15 cellular contexts compared by ENCODE assay signal in genomic region chr11:89293966-89294679, GRCh38.
DNase-seq lines count a peak whose midpoint lies in the region; ATAC-seq and TF ChIP-seq lines count a peak whose summit lies in the region.
"Had no signal": no experiment of that assay in that cellular context is flagged by ENCODE, and none has a peak within 500 bp of the region (broad histone marks: within the 10 kb centered on the region; RNA-seq: fewer than 3 reads in every experiment).

No MANE protein-coding gene starts in this region.

- no peaks in the 10 kb centered on the region for H3K4me1 ChIP-seq in right atrium auricular region
- H3K4me1 ChIP-seq in mesodermal cell (ENCODE audit: control insufficient read depth, insufficient read depth, low read length, poor library complexity, severe bottlenecking): no peaks in the 10 kb centered on the region
- no peaks in the 10 kb centered on the region for H3K4me1 ChIP-seq in aorta (ENCODE audit: control insufficient read depth in 1 of 2, insufficient read depth in 2 of 2, low read length in 2 of 2)

- no peaks in the 10 kb centered on the region for H3K9me3 ChIP-seq in right atrium auricular region
- H3K9me3 ChIP-seq in mesodermal cell (ENCODE audit: control insufficient read depth, low read length): no peaks in the 10 kb centered on the region
- no peaks in the 10 kb centered on the region for H3K9me3 ChIP-seq in aorta (ENCODE audit: control insufficient read depth, low read length)

- 20 to 28% methylated on average over 12 to 15 of the region's 18 CpGs for WGBS in mesodermal cell (ENCODE audit: insufficient coverage in 2 of 2), 2 experiments
- 30 to 34% methylated on average over 18 of the region's 18 CpGs for WGBS in aorta, 2 donors

- DNase-seq in Right ventricle myocardium inferior (ENCODE audit: missing footprints) (peak; percentile 44), right atrium auricular region (ENCODE audit: low spot score) (no peak), fibroblast of the aortic adventitia (ENCODE audit: low read depth) (peak; percentile 11), aorta (peak in 1 of 2 donors; percentile 17), KBM-7 (no peak)
- DNase-seq in activated CD4-positive, alpha-beta T cell treated with anti-CD3 and anti-CD28 coated beads, Interleukin-2, amount 50 U/mL, for 4 hours: no peak
- no peak for DNase-seq in effector CD8-positive, alpha-beta T cell (lab: John Stamatoyannopoulos, UW)
- DNase-seq: 8988T; activated CD4-positive, CD25-positive, alpha-beta regulatory T cell treated with anti-CD3 and anti-CD28 coated beads, Interleukin-2, amount 50 U/mL, for 72 hours; NCI-H1436; stimulated activated CD4-positive, alpha-beta T cell treated with anti-CD3 and anti-CD28 coated beads, Interleukin-2, amount 100 ng/mL, for 24 hours had no signal

- intact Hi-C loops in Right ventricle myocardium inferior (cut with DNase I): no loop called here
- intact Hi-C loops in aorta (cut with DNase I): no loop called here

- H3K4me3 ChIP-seq in right atrium auricular region (no peak overlapping the region), fibroblast of the aortic adventitia (ENCODE audit: low read depth, low read length) (no peak overlapping the region), mesodermal cell (ENCODE audit: extremely low read depth, insufficient read depth, low read length, poor library complexity, severe bottlenecking) (peak overlapping the region; percentile 6), aorta (ENCODE audit: low read length in 2 of 2) (no peak overlapping the region)

- H3K27me3 ChIP-seq in right atrium auricular region: no peaks in the 10 kb centered on the region
- no peaks in the 10 kb centered on the region for H3K27me3 ChIP-seq in aorta (ENCODE audit: control insufficient read depth in 1 of 2, insufficient read depth in 2 of 2, low read length in 1 of 2)

- no peaks in the 10 kb centered on the region for H3K36me3 ChIP-seq in right atrium auricular region
- H3K36me3 ChIP-seq in mesodermal cell (ENCODE audit: control insufficient read depth, insufficient read depth, low read length): no peaks in the 10 kb centered on the region
- no peaks in the 10 kb centered on the region for H3K36me3 ChIP-seq in aorta (ENCODE audit: control insufficient read depth in 1 of 2, insufficient read depth in 2 of 2, low read length in 1 of 2)

- TF ChIP-seq CTCF in right atrium auricular region (IDR thresholded peaks at IDR 0.05): no peak
- no peak for TF ChIP-seq CTCF in fibroblast of the aortic adventitia (IDR thresholded peaks at IDR 0.05; ENCODE audit: insufficient read depth, low read length)

- no peak overlapping the region for H3K27ac ChIP-seq in right atrium auricular region
- no peak overlapping the region for H3K27ac ChIP-seq in mesodermal cell (ENCODE audit: low read depth, low read length, severe bottlenecking)
- no peak overlapping the region for H3K27ac ChIP-seq in aorta (ENCODE audit: low read depth in 1 of 2, low read length in 2 of 2)
- H3K27ac ChIP-seq: epithelial cell of prostate, HL-60 had no signal

- ATAC-seq in Right ventricle myocardium inferior (peak; percentile 16), aorta (ENCODE audit: low FRiP score) (peak; percentile 46)
- ATAC-seq: HCT116 had no signal

- in situ Hi-C loops in KBM-7 (cut with MboI; ENCODE audit: low pct_unique_long_range_greater_than_20kb, low sequenced_read_pairs): no loop called here

Comparison
In these comparisons a context has a peak if more than half of its experiments do, and no peak if none do; other contexts are left out.
1. DNase-seq: peak in Right ventricle myocardium inferior (single experiment) and fibroblast of the aortic adventitia (single experiment); none in right atrium auricular region (single experiment), activated CD4-positive, alpha-beta T cell treated with anti-CD3 and anti-CD28 coated beads, Interleukin-2, amount 50 U/mL, for 4 hours (0 of 2), KBM-7 (single experiment) and effector CD8-positive, alpha-beta T cell (single experiment).